14 cellular contexts compared by ENCODE assay signal in the genomic region with DNA sequence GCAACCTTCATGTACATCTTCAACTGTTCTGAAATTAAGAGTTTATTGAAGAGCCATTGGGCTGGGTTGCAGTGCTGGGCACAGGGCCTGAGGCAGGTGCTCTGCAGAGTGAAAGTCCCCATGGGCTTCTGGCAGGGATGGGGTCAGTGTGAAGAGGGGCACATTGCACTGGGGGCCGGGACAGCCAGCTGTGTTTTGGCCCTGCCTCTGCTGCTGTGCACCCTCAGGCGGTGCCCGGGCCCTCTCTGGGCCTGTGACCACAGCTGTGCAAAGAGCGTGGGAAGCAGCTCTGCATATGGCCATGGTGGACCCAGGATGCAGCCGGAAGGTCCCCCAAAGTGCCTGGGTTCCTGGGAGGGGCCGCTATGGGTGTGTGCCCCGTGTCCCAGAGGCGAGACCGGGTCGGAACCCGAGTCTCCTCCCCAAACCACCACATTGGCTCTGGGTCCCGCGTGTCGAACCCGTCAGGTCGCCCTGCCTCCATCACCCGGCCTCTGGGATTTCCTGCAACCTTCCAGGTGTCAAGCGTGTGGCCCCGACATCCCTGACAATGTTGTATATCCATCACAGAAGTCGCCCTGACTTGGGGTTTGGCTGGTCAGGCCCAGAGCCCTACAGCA. TPM values are rescaled to one million over a fixed set of nuclear protein-coding genes. Genes with fewer than 3 reads are reported as not detected.
DNase-seq lines count a peak whose midpoint lies in the region; ATAC-seq and TF ChIP-seq lines count a peak whose summit lies in the region.
"Had no signal": no experiment of that assay in that cellular context is flagged by ENCODE, and none has a peak within 500 bp of the region (broad histone marks: within the 10 kb centered on the region; RNA-seq: fewer than 3 reads in every experiment).

No MANE protein-coding gene starts in this region.

- no peak overlapping the region for H3K4me2 ChIP-seq in neuronal stem cell (ENCODE audit: insufficient read depth, low read length, poor library complexity, severe bottlenecking)
- H3K4me2 ChIP-seq: BLaER1 had no signal

- H2BK12ac ChIP-seq in neuronal stem cell (ENCODE audit: low read length), result no peak overlapping the region

- no peak overlapping the region for H2BK120ac ChIP-seq in neuronal stem cell (ENCODE audit: low read depth, low read length)

- peaks cover 3% of the 10 kb centered on the region for H3K79me1 ChIP-seq in neuronal stem cell (ENCODE audit: low read depth, low read length)

- H3K4me1 ChIP-seq in right atrium auricular region, result no peaks in the 10 kb centered on the region
- no peaks in the 10 kb centered on the region for H3K4me1 ChIP-seq in neuronal stem cell (ENCODE audit: control insufficient read depth in 2 of 2, insufficient read depth in 1 of 2, low read depth in 1 of 2, low read length in 2 of 2)
- H3K4me1 ChIP-seq: Caco-2 had no signal

- intact Hi-C loops in Right ventricle myocardium superior (cut with DNase I) (no loop called here), left ventricle myocardium superior (cut with micrococcal nuclease) (no loop called here)

- no peak for TF ChIP-seq CTCF in right atrium auricular region (IDR thresholded peaks at IDR 0.05)

- H3K9me3 ChIP-seq in right atrium auricular region, result peaks cover 0 to 10% of the 10 kb centered on the region in 2 donors
- H3K9me3 ChIP-seq in neuronal stem cell (replicated peaks in 1 of 2; ENCODE audit: control insufficient read depth in 2 of 2, insufficient read depth in 1 of 2, low read depth in 1 of 2, low read length in 2 of 2), result peaks cover 0 to 5% of the 10 kb centered on the region in 2 donors
- H3K9me3 ChIP-seq: BLaER1 had no signal

- H3K36me3 ChIP-seq in right atrium auricular region (no peaks in the 10 kb centered on the region), neuronal stem cell (replicated peaks in 1 of 2; ENCODE audit: control insufficient read depth in 2 of 2, insufficient read depth in 2 of 2, low read length in 2 of 2) (no peaks in the 10 kb centered on the region)
- H3K36me3 ChIP-seq: BLaER1 had no signal

- H3K9ac ChIP-seq in neuronal stem cell (ENCODE audit: low read depth, low read length, poor library complexity), result no peak overlapping the region
- H3K9ac ChIP-seq: BLaER1 had no signal

- H3K27ac ChIP-seq in right atrium auricular region (no peak overlapping the region), neuronal stem cell (replicated peaks; ENCODE audit: low read length) (no peak overlapping the region)
- H3K27ac ChIP-seq: BLaER1 had no signal

- H3K23ac ChIP-seq in neuronal stem cell (ENCODE audit: low read depth, low read length, poor library complexity), result no peak overlapping the region

- WGBS in neuronal stem cell (ENCODE audit: extremely low coverage in 2 of 2, insufficient read length in 2 of 2, insufficient replicate concordance in 1 of 2), 2 donors, result no CpG with 5 or more reads among the region's 20 CpGs

- no peak overlapping the region for H4K8ac ChIP-seq in neuronal stem cell (ENCODE audit: low read depth, low read length)

- H3K4ac ChIP-seq in neuronal stem cell (ENCODE audit: low read length), result no peak overlapping the region

- H3K4me3 ChIP-seq in right atrium auricular region (no peak overlapping the region), neuronal stem cell (ENCODE audit: low read length in 2 of 2) (no peak overlapping the region)
- H3K4me3 ChIP-seq: BLaER1 had no signal

- ATAC-seq in Right ventricle myocardium superior (ENCODE audit: poor library complexity) (no peak), left ventricle myocardium superior (no peak), GM21737 (IDR thresholded peaks at IDR 0.05; ENCODE audit: unreplicated experiment) (no peak), GM18868 (IDR thresholded peaks at IDR 0.05; ENCODE audit: unreplicated experiment) (no peak)
- ATAC-seq: HCT116 had no signal

- H3K27me3 ChIP-seq in right atrium auricular region (no peaks in the 10 kb centered on the region), neuronal stem cell (ENCODE audit: control insufficient read depth in 3 of 3, insufficient read depth in 3 of 3, low read depth in 1 of 3, low read length in 3 of 3) (peaks cover 0 to 3% (median 0%) of the 10 kb centered on the region in 3 experiments)
- H3K27me3 ChIP-seq: BLaER1 had no signal

- H3K14ac ChIP-seq in neuronal stem cell (ENCODE audit: low read length), result no peak overlapping the region

- no peak overlapping the region for H2AK5ac ChIP-seq in neuronal stem cell (ENCODE audit: low read depth, low read length)

- peak overlapping the region; percentile 33 for H3K18ac ChIP-seq in neuronal stem cell (ENCODE audit: low read length)

- H2BK15ac ChIP-seq in neuronal stem cell (ENCODE audit: low read length), result no peak overlapping the region

- H2BK5ac ChIP-seq in neuronal stem cell (ENCODE audit: low read length), result peak overlapping the region; percentile 57

- no peak overlapping the region for H4K91ac ChIP-seq in neuronal stem cell (ENCODE audit: low read depth, low read length, poor library complexity)

- no peak overlapping the region for H2AFZ ChIP-seq in neuronal stem cell (ENCODE audit: low read length)

- DNase-seq in Right ventricle myocardium superior, result peak; percentile 14
- DNase-seq in right atrium auricular region (ENCODE audit: low spot score), result no peak
- DNase-seq in left ventricle myocardium superior, result peak; percentile 18
- no peak for DNase-seq in neuronal stem cell (ENCODE audit: low spot score)
- DNase-seq in NCI-H2196 (lab: John Stamatoyannopoulos, UW; ENCODE audit: unreplicated experiment), result no peak
- DNase-seq: 8988T, AML-193, Caco-2, DMS53, GF-D8 had no signal

RNA-seq across cellular contexts. Expression of a gene that starts 38.2 kb away (rescaled TPM):
- total RNA-seq in Right ventricle myocardium superior, result 0.94 TPM
- total RNA-seq in right atrium auricular region, result under 1 TPM; 0.56 to 0.83 TPM
- 1.0 TPM for total RNA-seq in left ventricle myocardium superior
- polyA plus RNA-seq in neuronal stem cell (2013, experiment 1 of 2), result 0.26 TPM
- polyA plus RNA-seq in neuronal stem cell (2013, experiment 2 of 2), result 0.29 TPM

Comparison
In these comparisons a context has a peak if more than half of its experiments do, and no peak if none do; other contexts are left out.
1. DNase-seq: peak in Right ventricle myocardium superior (single experiment) and left ventricle myocardium superior (single experiment); none in right atrium auricular region (single experiment), neuronal stem cell (single experiment) and NCI-H2196 (single experiment).